Comparison of ENCODE assay signal across 8 cellular contexts in the genomic region with DNA sequence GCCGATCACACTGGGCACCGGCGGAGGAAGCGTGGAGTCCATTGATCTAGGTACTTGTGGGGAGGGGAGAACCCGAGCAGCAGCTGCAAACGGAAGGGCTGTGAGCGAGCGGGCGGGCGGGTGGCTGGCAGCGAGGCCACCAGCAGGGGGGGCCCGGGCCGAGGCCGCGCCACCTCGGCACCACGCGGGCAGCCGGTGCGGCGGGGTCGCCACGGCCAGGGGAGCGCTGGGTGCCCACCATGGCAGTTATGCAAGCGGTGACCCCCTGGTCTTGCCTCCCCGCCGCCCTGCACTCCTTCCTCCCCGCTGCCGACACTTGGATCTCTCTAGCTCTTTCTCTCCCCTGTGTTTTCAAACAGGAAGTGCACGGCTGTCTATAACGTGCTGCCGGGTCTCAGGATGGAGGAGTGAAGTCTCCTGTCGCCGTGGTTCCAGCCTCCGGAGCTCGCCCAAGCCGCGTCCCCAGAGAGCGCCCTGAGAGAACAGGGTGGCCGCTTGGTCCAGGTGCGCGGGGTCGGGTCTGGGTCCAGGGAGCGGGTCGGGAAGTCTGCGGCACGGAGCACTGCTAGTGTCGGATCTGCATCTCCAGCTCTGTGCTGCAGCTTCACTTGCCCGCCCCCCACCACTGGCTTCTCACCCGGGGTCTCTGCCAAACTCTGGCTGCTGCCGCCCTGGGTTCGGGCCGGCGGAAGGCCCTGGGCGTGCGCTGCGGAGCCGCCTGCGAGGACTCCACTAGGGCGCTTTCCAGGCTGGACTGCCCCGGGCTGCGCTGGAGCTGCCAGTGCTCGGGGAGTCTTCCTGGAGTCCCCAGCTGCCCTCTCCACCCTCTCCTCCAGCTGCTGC.
A peak's percentile ranks its signal among the peaks of the same experiment; 100 is the strongest.
DNase-seq lines count a peak whose midpoint lies in the region; ATAC-seq and TF ChIP-seq lines count a peak whose summit lies in the region.

No MANE protein-coding gene starts in this region.

- ATAC-seq in GM18858 (IDR thresholded peaks at IDR 0.05; ENCODE audit: unreplicated experiment) (peak; percentile 69), HG03060 (IDR thresholded peaks at IDR 0.05; ENCODE audit: low read depth, unreplicated experiment) (peak; percentile 59)

- no peak for DNase-seq in AG04449 (ENCODE audit: low read depth, low spot score)
- DNase-seq in NCI-H510A treated with DMSO at 0.1 percent for 48 hours (lab: John Stamatoyannopoulos, UW): peak; percentile 95
- peak; percentile 73 to 75 for DNase-seq in activated CD4-positive, alpha-beta T cell treated with anti-CD3 and anti-CD28 coated beads, Interleukin-2, amount 50 U/mL, for 4 hours
- peak; percentile 84 for DNase-seq in ecto neural progenitor cell (ENCODE audit: low spot score)
- DNase-seq in medulla oblongata (ENCODE audit: extremely low spot score): peak; percentile 78
- DNase-seq in stimulated activated CD8-positive, alpha-beta memory T cell treated with anti-CD3 and anti-CD28 coated beads, Interleukin-12 subunit alpha, Interleukin-12 subunit beta, amount 100 ng/mL, for 4 hours (ENCODE audit: low read depth): peak; percentile 73

- TF ChIP-seq CTCF in AG04449 (IDR thresholded peaks at IDR 0.05; ENCODE audit: insufficient read depth, low read length, missing control alignments): peak; percentile 64

- peak overlapping the region; percentile 83 for H3K4me3 ChIP-seq in AG04449 (ENCODE audit: low read depth, low read length)

- CTCF ChIA-PET in AG04449 (lab: Yijun Ruan, JAX): interaction anchor here (0.6 to 5.5 kb wide), 38 partner anchors 8 to 158 kb away, joined by 3 to 59 read pairs (median 4); a partner anchor contains a TSS

- POLR2A ChIA-PET in AG04449 (lab: Yijun Ruan, JAX): interaction anchor here (0.5 to 1.7 kb wide), 8 partner anchors 8 to 145 kb away, joined by 3 to 5 read pairs (median 4); a partner anchor contains a TSS
